In genomic region chr13:99983401-99984133, GRCh38 we compare ENCODE assay signal across 11 cellular contexts. TPM values are rescaled to one million over a fixed set of nuclear protein-coding genes. Genes with fewer than 3 reads are reported as not detected.
DNase-seq lines count a peak whose midpoint lies in the region; ATAC-seq and TF ChIP-seq lines count a peak whose summit lies in the region.
"Had no signal": no experiment of that assay in that cellular context is flagged by ENCODE, and none has a peak within 500 bp of the region (broad histone marks: within the 10 kb centered on the region; RNA-seq: fewer than 3 reads in every experiment).

No MANE protein-coding gene starts in this region.

- TF ChIP-seq CTCF in astrocyte of the cerebellum (IDR thresholded peaks at IDR 0.05; ENCODE audit: low read depth, low read length, missing control alignments) = no peak
- no peak for TF ChIP-seq CTCF in natural killer cell (IDR thresholded peaks at IDR 0.05)

- peaks cover 10 to 19% of the 10 kb centered on the region in 2 donors for H3K4me1 Mint-ChIP-seq in natural killer cell

- H3K36me3 Mint-ChIP-seq in natural killer cell = peaks cover 10% of the 10 kb centered on the region

- peaks cover 43 to 47% of the 10 kb centered on the region in 2 donors for H3K27me3 Mint-ChIP-seq in natural killer cell (ENCODE audit: low read depth in 2 of 2)

- no peak for TF ChIP-seq RAD21 in Ishikawa (IDR thresholded peaks at IDR 0.05; ENCODE audit: low read depth)

- H3K4me3 ChIP-seq in astrocyte of the cerebellum (ENCODE audit: low read depth, low read length) = peak overlapping the region; percentile 94

- no peaks in the 10 kb centered on the region for H3K9me3 Mint-ChIP-seq in natural killer cell

- ATAC-seq in natural killer cell = no peak

- intact Hi-C loops in natural killer cell (cut with micrococcal nuclease) = no loop called here

- peak overlapping the region; percentile 56 for H3K4me3 Mint-ChIP-seq in natural killer cell

- in situ Hi-C loops in astrocyte of the cerebellum (cut with HindIII; ENCODE audit: low sequenced_read_pairs) = loop anchor here (10.0 to 25.0 kb wide), 2 partner anchors 254 to 531 kb away; no protein-coding TSS in a partner anchor

- no peak for TF ChIP-seq EP300 in Ishikawa (IDR thresholded peaks at IDR 0.05; ENCODE audit: borderline replicate concordance)

- DNase-seq in NCI-H748 (lab: John Stamatoyannopoulos, UW; ENCODE audit: unreplicated experiment) (peak; percentile 69), NCI-H748 treated with DMSO at 0.1 percent for 48 hours (lab: John Stamatoyannopoulos, UW) (no peak), astrocyte of the cerebellum (ENCODE audit: low read depth) (no peak), natural killer cell (no peak), NCI-H2029 (lab: John Stamatoyannopoulos, UW) (no peak), UCSD-AML1 (lab: John Stamatoyannopoulos, UW; ENCODE audit: unreplicated experiment) (no peak)
- DNase-seq in stimulated activated naive CD4-positive, alpha-beta T cell treated with Interleukin-2 at 50 U/mL for 16 hours (lab: John Stamatoyannopoulos, UW) = no peak
- DNase-seq: activated gamma-delta T cell, SHP77 had no signal

- peak overlapping the region in 1 of 2 donors; percentile 74 for H3K27ac Mint-ChIP-seq in natural killer cell

TF ChIP-seq in Ishikawa, 13 proteins besides CTCF, POLR2A, EP300 and RAD21:
- TF ChIP-seq, protein P1, sequence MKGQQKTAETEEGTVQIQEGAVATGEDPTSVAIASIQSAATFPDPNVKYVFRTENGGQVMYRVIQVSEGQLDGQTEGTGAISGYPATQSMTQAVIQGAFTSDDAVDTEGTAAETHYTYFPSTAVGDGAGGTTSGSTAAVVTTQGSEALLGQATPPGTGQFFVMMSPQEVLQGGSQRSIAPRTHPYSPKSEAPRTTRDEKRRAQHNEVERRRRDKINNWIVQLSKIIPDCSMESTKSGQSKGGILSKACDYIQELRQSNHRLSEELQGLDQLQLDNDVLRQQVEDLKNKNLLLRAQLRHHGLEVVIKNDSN (IDR thresholded peaks at IDR 0.05) = no peak
- TF ChIP-seq TAF1 (IDR thresholded peaks at IDR 0.05; ENCODE audit: low read depth) = peak; percentile 4; the same call in 1 of the 2 replicates

RNA-seq across cellular contexts. Expression of gene ZIC2, which starts 2.0 kb away (rescaled TPM):
- not detected for total RNA-seq in natural killer cell
- total RNA-seq: omental fat pad had no signal

RNA-seq across cellular contexts. Expression of gene ZIC5, which starts 12.0 kb away (rescaled TPM):
- total RNA-seq in natural killer cell = not detected
- total RNA-seq: omental fat pad had no signal
